ENCODE assay signal across 7 cellular contexts in the genomic region with DNA sequence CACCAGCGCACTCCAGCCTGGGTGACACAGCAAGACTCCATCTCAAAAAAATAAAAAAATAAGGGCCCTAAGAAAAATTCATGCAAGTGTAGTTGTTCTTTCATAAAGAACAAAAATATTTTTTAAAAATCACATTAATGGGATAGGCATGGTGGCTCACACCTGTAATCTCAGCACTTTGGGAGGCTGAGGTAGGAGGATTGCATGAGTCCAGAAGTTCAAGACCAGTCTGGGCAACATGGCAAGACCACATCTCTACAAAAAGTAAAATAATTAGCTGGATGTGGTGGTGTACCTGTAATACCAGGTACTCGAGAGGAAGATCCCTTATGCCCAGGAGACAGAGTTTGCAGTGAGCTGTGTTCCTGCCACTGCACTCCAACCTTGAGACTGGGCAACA.
"Had no signal": no experiment of that assay in that cellular context is flagged by ENCODE, and none has a peak within 500 bp of the region (broad histone marks: within the 10 kb centered on the region; RNA-seq: fewer than 3 reads in every experiment).

No MANE protein-coding gene starts in this region.

- FAIRE-seq: G401.6, GM12891, GM12892, GM18507, GM19239 had no signal

- DNase-seq: GDM1, GF-D8 had no signal
